ENCODE assay signal across 8 cellular contexts in the genomic region with DNA sequence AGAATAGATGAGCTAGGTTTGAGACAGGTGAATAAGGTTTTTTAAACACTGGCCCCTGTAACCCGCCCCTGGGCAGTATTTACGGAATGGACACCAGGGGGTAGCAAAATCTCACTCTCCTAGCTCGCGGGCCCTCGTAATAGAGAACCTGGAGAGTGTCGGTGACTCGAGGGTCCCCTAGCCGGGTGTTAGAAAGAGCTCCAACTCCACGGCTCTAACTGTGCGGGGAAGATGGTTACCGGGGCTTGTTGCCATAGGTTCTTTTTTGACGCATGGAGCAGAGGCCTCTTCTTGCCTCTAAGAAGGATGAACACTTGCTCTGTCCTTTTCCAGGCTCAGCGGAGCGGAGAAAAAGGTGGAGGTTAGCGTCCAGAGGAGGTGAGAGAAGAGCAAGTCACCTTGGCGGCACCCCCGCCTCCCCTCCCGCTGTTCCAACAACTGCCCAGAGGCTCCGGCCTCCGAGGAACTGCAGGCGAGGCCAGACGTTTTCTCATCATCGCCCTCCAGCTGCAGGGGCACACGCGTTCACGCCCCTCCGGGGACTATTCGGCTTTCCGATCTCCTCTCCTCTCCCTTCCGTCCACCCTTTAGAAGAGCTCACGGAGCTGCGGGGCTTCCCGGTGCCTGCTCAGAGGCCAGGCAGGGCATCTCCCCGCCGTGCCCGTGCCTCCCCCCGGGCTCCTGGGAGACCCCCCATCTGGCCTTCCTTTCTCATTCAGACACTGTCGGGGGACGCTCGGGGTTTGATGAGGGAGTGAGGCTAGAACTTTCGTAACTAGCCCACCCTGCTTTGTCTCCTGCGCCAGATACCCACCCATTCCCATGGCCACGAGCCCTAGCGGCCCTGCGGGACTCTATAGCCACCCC. TPM values are rescaled to one million over a fixed set of nuclear protein-coding genes. Genes with fewer than 3 reads are reported as not detected.
DNase-seq lines count a peak whose midpoint lies in the region; ATAC-seq and TF ChIP-seq lines count a peak whose summit lies in the region.

No MANE protein-coding gene starts in this region.

- peak overlapping the region; percentile 80 for H3K9ac ChIP-seq in BLaER1

- ATAC-seq in GM21367 (IDR thresholded peaks at IDR 0.05; ENCODE audit: unreplicated experiment): no peak

- WGBS in thyroid gland, 2 donors: 7% methylated on average over 33 to 37 of the region's 45 CpGs

- H3K27ac ChIP-seq in BLaER1 (no peak overlapping the region), thyroid gland (peak overlapping the region; percentile 26 to 90 (median 85))

- H3K9me3 Mint-ChIP-seq in activated T-cell treated with anti-CD3 and anti-CD28 coated beads, Interleukin-2, amount 50 U/mL, for 24 hours: no peaks in the 10 kb centered on the region

- DNase-seq in HFF-Myc (ENCODE audit: extremely low read depth, low read depth): no peak
- peak; percentile 55 for DNase-seq in NCI-H774 (lab: John Stamatoyannopoulos, UW)
- DNase-seq in activated T-cell treated with anti-CD3 and anti-CD28 coated beads, Interleukin-2, amount 50 U/mL, for 24 hours: peak; percentile 57
- DNase-seq in fibroblast of mammary gland (ENCODE audit: low read depth): peak; percentile 63
- peak; percentile 53 for DNase-seq in myocyte (ENCODE audit: low read depth)
- DNase-seq in thyroid gland: peak; percentile 69 to 75

- H3K36me3 Mint-ChIP-seq in activated T-cell treated with anti-CD3 and anti-CD28 coated beads, Interleukin-2, amount 50 U/mL, for 24 hours (ENCODE audit: low read depth): no peaks in the 10 kb centered on the region

- peaks cover 16% of the 10 kb centered on the region for H3K27me3 ChIP-seq in BLaER1
- H3K27me3 ChIP-seq in thyroid gland: no peaks in the 10 kb centered on the region

- H4K20me1 ChIP-seq in BLaER1: no peaks in the 10 kb centered on the region

- H3K36me3 ChIP-seq in BLaER1 (no peaks in the 10 kb centered on the region), thyroid gland (no peaks in the 10 kb centered on the region)

- TF ChIP-seq CTCF in HFF-Myc (IDR thresholded peaks at IDR 0.05; ENCODE audit: low read depth, low read length, missing control alignments) (peak; percentile 68), fibroblast of mammary gland (conservative IDR thresholded peaks at IDR 0.05; ENCODE audit: control insufficient read depth, insufficient read depth, low read depth, low read length) (peak; percentile 68), thyroid gland (IDR thresholded peaks at IDR 0.05) (peak; percentile 30 to 85 (median 74))

- H3K4me1 ChIP-seq in BLaER1: peaks cover 39% of the 10 kb centered on the region
- peaks cover 32 to 40% of the 10 kb centered on the region in 2 donors for H3K4me1 ChIP-seq in thyroid gland

- peak overlapping the region; percentile 88 for H3K4me2 ChIP-seq in BLaER1

- no peak overlapping the region for H3K27ac Mint-ChIP-seq in activated T-cell treated with anti-CD3 and anti-CD28 coated beads, Interleukin-2, amount 50 U/mL, for 24 hours

- H3K4me1 Mint-ChIP-seq in activated T-cell treated with anti-CD3 and anti-CD28 coated beads, Interleukin-2, amount 50 U/mL, for 24 hours (ENCODE audit: low read depth): peaks cover 36% of the 10 kb centered on the region

- peak overlapping the region; percentile 70 for H3K4me3 Mint-ChIP-seq in activated T-cell treated with anti-CD3 and anti-CD28 coated beads, Interleukin-2, amount 50 U/mL, for 24 hours

- peaks cover 78% of the 10 kb centered on the region for H3K27me3 Mint-ChIP-seq in activated T-cell treated with anti-CD3 and anti-CD28 coated beads, Interleukin-2, amount 50 U/mL, for 24 hours

- H3K9me3 ChIP-seq in BLaER1: no peaks in the 10 kb centered on the region
- no peaks in the 10 kb centered on the region for H3K9me3 ChIP-seq in thyroid gland

- intact Hi-C loops in thyroid gland (cut with DNase I): loop anchor here (2.0 kb wide), 1 partner anchor 24 kb away; no protein-coding TSS in a partner anchor

- H3K4me3 ChIP-seq in BLaER1 (peak overlapping the region; percentile 80), HFF-Myc (replicated peaks; ENCODE audit: low read depth, low read length) (peak overlapping the region; percentile 83), fibroblast of mammary gland (ENCODE audit: control insufficient read depth, low read depth, low read length) (peak overlapping the region; percentile 56), thyroid gland (replicated peaks in 1 of 3) (peak overlapping the region in 1 of 3 donors; percentile 60)

- no peak for TF ChIP-seq POLR2A in thyroid gland (IDR thresholded peaks at IDR 0.05)

RNA-seq across cellular contexts. Expression of gene ARHGEF40, which starts 1.4 kb away (rescaled TPM):
- 45.2 and 67.3 TPM in 2 replicates for total RNA-seq in myocyte
- polyA plus RNA-seq in myocyte (2012): 35.6 TPM
- 10 to 100 TPM; 28.1 to 44.8 (median 43.4) TPM for total RNA-seq in thyroid gland

RNA-seq across cellular contexts. Expression of gene RNASE8, which starts 11.1 kb away (rescaled TPM):
- total RNA-seq in myocyte: not detected in 2 replicates
- not detected for polyA plus RNA-seq in myocyte (2012)
- total RNA-seq in thyroid gland: not detected

RNA-seq across cellular contexts. Expression of gene RNASE7, which starts 26.6 kb away (rescaled TPM):
- total RNA-seq in myocyte (0.16 TPM in 1 of 2 replicates, not detected in the other), thyroid gland (not detected)
- polyA plus RNA-seq in myocyte (2012): 0.05 TPM

RNA-seq across cellular contexts. Expression of gene ZNF219, which starts 29.7 kb away (rescaled TPM):
- total RNA-seq in myocyte: 33.2 and 49.8 TPM in 2 replicates
- 25.6 TPM for polyA plus RNA-seq in myocyte (2012)
- 10 to 100 TPM; 53.6 to 82.7 (median 67.3) TPM for total RNA-seq in thyroid gland

RNA-seq across cellular contexts. Expression of gene TMEM253, which starts 32.1 kb away (rescaled TPM):
- 0.83 and 1.6 TPM in 2 replicates for total RNA-seq in myocyte
- 1.0 TPM for polyA plus RNA-seq in myocyte (2012)
- total RNA-seq in thyroid gland: 1 to 10 TPM in 2 of 4 donors, under 1 TPM in 1, not detected in 1; 0.81 to 3.1 (median 2.8) TPM
